ENCODE assay signal across 23 cellular contexts in genomic region chr11:104028476-104028875, GRCh38. TPM values are rescaled to one million over a fixed set of nuclear protein-coding genes. Genes with fewer than 3 reads are reported as not detected.
"Had no signal": no experiment of that assay in that cellular context is flagged by ENCODE, and none has a peak within 500 bp of the region (broad histone marks: within the 10 kb centered on the region; RNA-seq: fewer than 3 reads in every experiment).

No MANE protein-coding gene starts in this region.

- DNase-seq: activated CD4-positive, alpha-beta T cell treated with anti-CD3 and anti-CD28 coated beads, Interleukin-2, amount 50 U/mL, for 1 hour; activated CD8-positive, alpha-beta memory T cell treated with anti-CD3 and anti-CD28 coated beads for 24 hours; activated gamma-delta T cell treated with Interleukin-2 at 50 U/mL for 16 hours; activated naive CD8-positive, alpha-beta T cell treated with anti-CD3 and anti-CD28 coated beads for 36 hours; anterior cingulate cortex; hypothalamus; kidney glomerular epithelial cell; left ventricle myocardium superior; nucleus accumbens; right cardiac atrium; SK-N-SH; stimulated activated CD4-positive, alpha-beta T cell treated with anti-CD3 and anti-CD28 coated beads, Interleukin-4, amount 100 ng/mL, for 4 hours; stimulated activated CD8-positive, alpha-beta memory T cell treated with anti-CD3 and anti-CD28 coated beads, Interleukin-4, amount 100 ng/mL, for 48 hours; stimulated activated naive CD8-positive, alpha-beta T cell treated with anti-CD3 and anti-CD28 coated beads, Interleukin-15, Interleukin-2, amounts not matched to agents 100 U/mL and 50 U/mL, for 24 hours; T-cell; T-helper 9 cell had no signal

- H3K4me1 ChIP-seq: suprapubic skin had no signal

- H3K9me3 ChIP-seq: SK-N-SH, suprapubic skin had no signal

- ATAC-seq: activated CD4-positive, CD25-positive, alpha-beta regulatory T cell treated with anti-CD3 and anti-CD28 coated beads, Interleukin-2, amount 50 U/mL, for 24 hours; left ventricle myocardium superior; right cardiac atrium; stimulated activated naive CD8-positive, alpha-beta T cell treated with anti-CD3 and anti-CD28 coated beads, Interleukin-15, Interleukin-2, amounts not matched to agents 100 U/mL and 50 U/mL, for 24 hours; T-cell had no signal

- H3K27ac ChIP-seq: esophagus muscularis mucosa, skin epidermis, suprapubic skin had no signal

- H3K27me3 ChIP-seq: esophagus muscularis mucosa, suprapubic skin had no signal

- H3K36me3 ChIP-seq: esophagus muscularis mucosa, suprapubic skin had no signal

- H3K4me2 ChIP-seq: SK-N-SH had no signal

- H3K4me3 ChIP-seq: esophagus muscularis mucosa, skin epidermis, suprapubic skin had no signal

RNA-seq across cellular contexts. Expression of gene DDI1, which starts 8.0 kb away (rescaled TPM):
- total RNA-seq: activated naive CD8-positive, alpha-beta T cell treated with anti-CD3 and anti-CD28 coated beads for 36 hours; cardiac septum; esophagus muscularis mucosa; left ventricle myocardium superior; mesenteric fat pad; progenitor cell of endocrine pancreas; right cardiac atrium; suprapubic skin; T-cell had no signal
- polyA plus RNA-seq: right cardiac atrium, SK-N-SH had no signal
